In genomic region chr6:97275809-97276208, GRCh38 we compare ENCODE assay signal across 17 cellular contexts. TPM values are rescaled to one million over a fixed set of nuclear protein-coding genes. Genes with fewer than 3 reads are reported as not detected.
A peak's percentile ranks its signal among the peaks of the same experiment; 100 is the strongest.
DNase-seq lines count a peak whose midpoint lies in the region; ATAC-seq and TF ChIP-seq lines count a peak whose summit lies in the region.
"Had no signal": no experiment of that assay in that cellular context is flagged by ENCODE, and none has a peak within 500 bp of the region (broad histone marks: within the 10 kb centered on the region; RNA-seq: fewer than 3 reads in every experiment).

No MANE protein-coding gene starts in this region.

- H3K36me3 ChIP-seq in Loucy (ENCODE audit: insufficient read depth, low read length), result peaks cover 21% of the 10 kb centered on the region
- no peaks in the 10 kb centered on the region for H3K36me3 ChIP-seq in fibroblast of lung (ENCODE audit: control insufficient read depth, insufficient read depth, low read length)

- peaks cover 16% of the 10 kb centered on the region for H3K4me1 Mint-ChIP-seq in neural crest cell
- peaks cover 10 to 14% (median 13%) of the 10 kb centered on the region in 3 donors for H3K4me1 Mint-ChIP-seq in T-cell

- no peaks in the 10 kb centered on the region for H3K9me2 ChIP-seq in Loucy (replicated peaks; ENCODE audit: low read depth, low read length)

- in situ Hi-C loops in ACHN (cut with HindIII; ENCODE audit: low pct_ligation_motif_present, low pct_unique_long_range_greater_than_20kb, low sequenced_read_pairs), result no loop called here

- no peaks in the 10 kb centered on the region for H3K9me3 Mint-ChIP-seq in neural crest cell
- no peaks in the 10 kb centered on the region for H3K9me3 Mint-ChIP-seq in T-cell
- H3K9me3 Mint-ChIP-seq: CD4-positive, alpha-beta T cell; H9 had no signal

- no peaks in the 10 kb centered on the region for H3K27me3 ChIP-seq in Loucy (ENCODE audit: insufficient read depth, low read length, poor library complexity, severe bottlenecking)
- no peaks in the 10 kb centered on the region for H3K27me3 ChIP-seq in fibroblast of lung (ENCODE audit: control insufficient read depth, insufficient read depth, low read length)

- H4K20me1 ChIP-seq in Loucy (ENCODE audit: insufficient read depth, low read length, poor library complexity, severe bottlenecking) (peaks cover 28% of the 10 kb centered on the region), fibroblast of lung (ENCODE audit: control insufficient read depth, extremely low read depth, insufficient read depth, low read length) (no peaks in the 10 kb centered on the region)

- H2AFZ ChIP-seq in Loucy (ENCODE audit: low read length) (no peak overlapping the region), fibroblast of lung (ENCODE audit: low read length) (peak overlapping the region; percentile 41)

- H3K9me3 ChIP-seq in Loucy (ENCODE audit: insufficient read depth, low read depth, low read length) (no peaks in the 10 kb centered on the region), fibroblast of lung (ENCODE audit: control insufficient read depth, insufficient read depth, low read depth, low read length) (no peaks in the 10 kb centered on the region)
- H3K9me3 ChIP-seq: Caco-2 had no signal

- H3K9ac ChIP-seq in Loucy (ENCODE audit: low read depth, low read length, poor library complexity, severe bottlenecking), result no peak overlapping the region
- H3K9ac ChIP-seq in fibroblast of lung (ENCODE audit: insufficient read depth, low read length), result no peak overlapping the region

- H3K4me2 ChIP-seq in Loucy (ENCODE audit: low read depth, low read length, poor library complexity, severe bottlenecking), result peak overlapping the region; percentile 29
- no peak overlapping the region for H3K4me2 ChIP-seq in fibroblast of lung (ENCODE audit: extremely low read depth, insufficient read depth, low read length)

- peaks cover 27% of the 10 kb centered on the region for H3K36me3 Mint-ChIP-seq in neural crest cell (ENCODE audit: low read depth)
- peaks cover 50% of the 10 kb centered on the region for H3K36me3 Mint-ChIP-seq in T-cell

- H3K4me1 ChIP-seq in Loucy (ENCODE audit: insufficient read depth, low read length, poor library complexity, severe bottlenecking) (peaks cover 19% of the 10 kb centered on the region), fibroblast of lung (ENCODE audit: control insufficient read depth, extremely low read depth, insufficient read depth, low read length) (no peaks in the 10 kb centered on the region)
- H3K4me1 ChIP-seq: Caco-2 had no signal

- DNase-seq in ACHN (peak; percentile 17), fibroblast of lung (ENCODE audit: low read depth in 2 of 2) (no peak), neural crest cell (ENCODE audit: low read depth, low spot score) (no peak), T-cell (no peak)
- DNase-seq: Caco-2; CD4-positive, alpha-beta T cell; H9; NCI-H1105; NCI-H2081; NCI-H2171 treated with DMSO at 0.1 percent for 48 hours; NCI-H510A; NCI-H748 treated with DMSO at 0.1 percent for 48 hours; NK-92 treated with Interleukin-12 subunit alpha and Interleukin-12 subunit beta, amount 100 ng/mL, for 24 hours; Right ventricle myocardium superior had no signal

- H3K4me3 Mint-ChIP-seq in neural crest cell (peak overlapping the region; percentile 55), T-cell (no peak overlapping the region)
- H3K4me3 Mint-ChIP-seq: CD4-positive, alpha-beta T cell; H9 had no signal

- H3K27ac Mint-ChIP-seq in neural crest cell (ENCODE audit: unreplicated experiment) (no peak overlapping the region), T-cell (no peak overlapping the region)
- H3K27ac Mint-ChIP-seq: CD4-positive, alpha-beta T cell had no signal

- H3K27ac ChIP-seq in fibroblast of lung (ENCODE audit: insufficient read depth, low read length), result peak overlapping the region; percentile 10

- POLR2A ChIA-PET in T-cell (lab: Charles Lee), result no interaction called here

- no peaks in the 10 kb centered on the region for H3F3A ChIP-seq in Loucy (ENCODE audit: low read depth)

- H3K27me3 Mint-ChIP-seq in neural crest cell (ENCODE audit: low read depth) (no peaks in the 10 kb centered on the region), T-cell (no peaks in the 10 kb centered on the region)
- H3K27me3 Mint-ChIP-seq: CD4-positive, alpha-beta T cell had no signal

- H3K79me2 ChIP-seq in Loucy (ENCODE audit: insufficient read depth, low read length) (peaks cover 55% of the 10 kb centered on the region), fibroblast of lung (ENCODE audit: control insufficient read depth, insufficient read depth, low read length) (peaks cover 1% of the 10 kb centered on the region)

- ATAC-seq in T-cell (replicated peaks in 1 of 4) (no peak), GM19035 (IDR thresholded peaks at IDR 0.05; ENCODE audit: unreplicated experiment) (no peak), GM21717 (IDR thresholded peaks at IDR 0.05; ENCODE audit: unreplicated experiment) (no peak)

- CTCF ChIA-PET in T-cell (lab: Charles Lee), result no interaction called here

- TF ChIP-seq CTCF in Loucy (conservative IDR thresholded peaks at IDR 0.05; ENCODE audit: low read length) (no peak), fibroblast of lung (conservative IDR thresholded peaks at IDR 0.05 in 1 of 2, IDR thresholded peaks at IDR 0.05 in 1 of 2; ENCODE audit: low read depth in 1 of 2, low read length in 2 of 2) (no peak), neural crest cell (conservative IDR thresholded peaks at IDR 0.05) (no peak)

- H3K4me3 ChIP-seq in Loucy (ENCODE audit: low read length, poor library complexity, severe bottlenecking), result no peak overlapping the region
- H3K4me3 ChIP-seq in fibroblast of lung (replicated peaks in 1 of 4; ENCODE audit: control extremely low read depth in 1 of 4, insufficient read depth in 1 of 4, low read depth in 3 of 4, low read length in 4 of 4), result no peak overlapping the region

RNA-seq across cellular contexts. Expression of gene MMS22L, which starts 7.2 kb away (rescaled TPM):
- total RNA-seq in fibroblast of lung, result 6.2 and 11.1 TPM in 2 replicates
- 9.5 and 14.8 TPM in 2 replicates for polyA plus RNA-seq in fibroblast of lung
- polyA plus RNA-seq in fibroblast of lung (2012), result 4.9 and 6.7 TPM in 2 replicates
- polyA minus RNA-seq in fibroblast of lung (ENCODE audit: low replicate concordance), result 2.4 and 3.4 TPM in 2 replicates
- total RNA-seq in neural crest cell, result 37.5 and 38.4 TPM in 2 replicates
- 10 to 100 TPM; 10.2 to 14.0 (median 12.2) TPM for total RNA-seq in T-cell
